In genomic region chr14:74956000-74956279, GRCh38 we compare ENCODE assay signal across 9 cellular contexts. TPM values are rescaled to one million over a fixed set of nuclear protein-coding genes. Genes with fewer than 3 reads are reported as not detected.
DNase-seq lines count a peak whose midpoint lies in the region; ATAC-seq, FAIRE-seq and TF ChIP-seq lines count a peak whose summit lies in the region.
"Had no signal": no experiment of that assay in that cellular context is flagged by ENCODE, and none has a peak within 500 bp of the region (broad histone marks: within the 10 kb centered on the region; RNA-seq: fewer than 3 reads in every experiment).

No MANE protein-coding gene starts in this region.

- intact Hi-C loops in testis (cut with DNase I; ENCODE audit: low total_unique reads): no loop called here

- H3K4me1 ChIP-seq in adipocyte (ENCODE audit: control insufficient read depth, insufficient read depth, low read length): peaks cover 6% of the 10 kb centered on the region
- H3K4me1 ChIP-seq in keratinocyte (ENCODE audit: control insufficient read depth, extremely low read depth, insufficient read depth, low read length): peaks cover 41% of the 10 kb centered on the region
- peaks cover 7% of the 10 kb centered on the region for H3K4me1 ChIP-seq in testis

- H4K20me1 ChIP-seq in keratinocyte (ENCODE audit: control insufficient read depth, extremely low read depth, insufficient read depth, low read length): no peaks in the 10 kb centered on the region

- H3K9me3 Mint-ChIP-seq in activated T-cell treated with anti-CD3 and anti-CD28 coated beads, Interleukin-2, amount 50 U/mL, for 4 hours: no peaks in the 10 kb centered on the region
- H3K9me3 Mint-ChIP-seq in endothelial cell (ENCODE audit: unreplicated experiment): no peaks in the 10 kb centered on the region
- H3K9me3 Mint-ChIP-seq: stimulated activated naive CD8-positive, alpha-beta T cell treated with anti-CD3 and anti-CD28 coated beads, Interleukin-15, Interleukin-2, amounts not matched to agents 100 ng/mL and 50 ng/mL, for 24 hours had no signal

- H3K27ac Mint-ChIP-seq in endothelial cell (ENCODE audit: unreplicated experiment): no peak overlapping the region
- H3K27ac Mint-ChIP-seq: stimulated activated naive CD8-positive, alpha-beta T cell treated with anti-CD3 and anti-CD28 coated beads, Interleukin-15, Interleukin-2, amounts not matched to agents 100 ng/mL and 50 ng/mL, for 24 hours had no signal

- H3K4me3 ChIP-seq in adipocyte (ENCODE audit: low read length) (peak overlapping the region; percentile 75), keratinocyte (ENCODE audit: control insufficient read depth in 2 of 3, extremely low read depth in 1 of 3, insufficient read depth in 2 of 3, low read depth in 1 of 3, low read length in 3 of 3) (peak overlapping the region in 2 of 3 experiments; percentile 72 to 85), testis (peak overlapping the region; percentile 55 to 61)

- no peak for DNase-seq in activated T-cell treated with anti-CD3 and anti-CD28 coated beads, Interleukin-2, amount 50 U/mL, for 4 hours
- DNase-seq in activated T-cell treated with anti-CD3 and anti-CD28 coated beads for 4 hours: no peak
- no peak for DNase-seq in adipocyte (ENCODE audit: low read depth)
- no peak for DNase-seq in keratinocyte (ENCODE audit: low read depth, low spot score)
- no peak for DNase-seq in testis
- no peak for DNase-seq in occipital lobe (lab: John Stamatoyannopoulos, UW)
- DNase-seq in endothelial cell (ENCODE audit: low spot score): no peak
- DNase-seq in DMS53 treated with DMSO at 0.1 percent for 48 hours (lab: John Stamatoyannopoulos, UW; ENCODE audit: unreplicated experiment): no peak

- peaks cover 25% of the 10 kb centered on the region for H3K79me2 ChIP-seq in keratinocyte (ENCODE audit: control insufficient read depth, insufficient read depth, low read length)

- TF ChIP-seq CTCF in keratinocyte (optimal IDR thresholded peaks at IDR 0.05 in 1 of 3, IDR thresholded peaks at IDR 0.05 in 1 of 3, conservative IDR thresholded peaks at IDR 0.05 in 1 of 3; ENCODE audit: extremely low read depth in 1 of 3, insufficient read depth in 2 of 3, low read length in 3 of 3): no peak
- no peak for TF ChIP-seq CTCF in testis (IDR thresholded peaks at IDR 0.05)
- TF ChIP-seq CTCF in endothelial cell (IDR thresholded peaks at IDR 0.05; ENCODE audit: unreplicated experiment): no peak

- H3K4me1 Mint-ChIP-seq in activated T-cell treated with anti-CD3 and anti-CD28 coated beads, Interleukin-2, amount 50 U/mL, for 4 hours (ENCODE audit: low read depth): no peaks in the 10 kb centered on the region
- H3K4me1 Mint-ChIP-seq in endothelial cell (ENCODE audit: unreplicated experiment): peaks cover 3% of the 10 kb centered on the region

- 57 to 69% methylated on average over 6 to 9 of the region's 9 CpGs for WGBS in testis, 2 donors

- H3K36me3 ChIP-seq in adipocyte (ENCODE audit: control insufficient read depth, insufficient read depth, low read length, severe bottlenecking) (no peaks in the 10 kb centered on the region), keratinocyte (ENCODE audit: control insufficient read depth in 2 of 2, extremely low read depth in 1 of 2, insufficient read depth in 2 of 2, low read length in 2 of 2) (peaks cover 3 to 12% of the 10 kb centered on the region in 2 experiments), testis (ENCODE audit: low read depth, missing control alignments) (no peaks in the 10 kb centered on the region)

- no peaks in the 10 kb centered on the region for H3K9me1 ChIP-seq in keratinocyte (ENCODE audit: control insufficient read depth, extremely low read depth, insufficient read depth, low read length)

- peaks cover 8% of the 10 kb centered on the region for H3K27me3 Mint-ChIP-seq in activated T-cell treated with anti-CD3 and anti-CD28 coated beads, Interleukin-2, amount 50 U/mL, for 4 hours (ENCODE audit: low read depth)
- H3K27me3 Mint-ChIP-seq in endothelial cell (ENCODE audit: unreplicated experiment): peaks cover 13% of the 10 kb centered on the region

- H2AFZ ChIP-seq in keratinocyte (ENCODE audit: control insufficient read depth, low read length): no peak overlapping the region

- no peaks in the 10 kb centered on the region for H3K27me3 ChIP-seq in adipocyte (replicated peaks; ENCODE audit: control insufficient read depth, insufficient read depth, low read length)
- H3K27me3 ChIP-seq in keratinocyte (ENCODE audit: control insufficient read depth, extremely low read depth, insufficient read depth, low read length): no peaks in the 10 kb centered on the region
- H3K27me3 ChIP-seq in testis: no peaks in the 10 kb centered on the region

- no peaks in the 10 kb centered on the region for H3K36me3 Mint-ChIP-seq in activated T-cell treated with anti-CD3 and anti-CD28 coated beads, Interleukin-2, amount 50 U/mL, for 4 hours (ENCODE audit: insufficient read depth)
- peaks cover 4% of the 10 kb centered on the region for H3K36me3 Mint-ChIP-seq in endothelial cell (ENCODE audit: low read depth, unreplicated experiment)

- dilution Hi-C loops in keratinocyte (cut with MboI; ENCODE audit: extremely low pct_ligation_motif_present, low sequenced_read_pairs): no loop called here

- FAIRE-seq in keratinocyte (lab: Jason Lieb, UNC): no peak

- H3K27ac ChIP-seq in keratinocyte (ENCODE audit: control insufficient read depth, insufficient read depth, low read length) (no peak overlapping the region), testis (peak overlapping the region in 1 of 2 donors; percentile 36)

- TF ChIP-seq POLR2A in testis (IDR thresholded peaks at IDR 0.05): no peak

- peak overlapping the region; percentile 93 for H3K4me2 ChIP-seq in keratinocyte (ENCODE audit: control insufficient read depth, extremely low read depth, insufficient read depth, low read depth, low read length)

- peak overlapping the region; percentile 22 for H3K4me3 Mint-ChIP-seq in activated T-cell treated with anti-CD3 and anti-CD28 coated beads, Interleukin-2, amount 50 U/mL, for 4 hours
- no peak overlapping the region for H3K4me3 Mint-ChIP-seq in endothelial cell (ENCODE audit: unreplicated experiment)
- H3K4me3 Mint-ChIP-seq: stimulated activated naive CD8-positive, alpha-beta T cell treated with anti-CD3 and anti-CD28 coated beads, Interleukin-15, Interleukin-2, amounts not matched to agents 100 ng/mL and 50 ng/mL, for 24 hours had no signal

- no peaks in the 10 kb centered on the region for H3K9me3 ChIP-seq in adipocyte (ENCODE audit: control insufficient read depth, low read length)
- H3K9me3 ChIP-seq in keratinocyte (ENCODE audit: control insufficient read depth, low read depth, low read length): no peaks in the 10 kb centered on the region
- H3K9me3 ChIP-seq in testis: no peaks in the 10 kb centered on the region

- no peak for ATAC-seq in activated T-cell treated with anti-CD3 and anti-CD28 coated beads, Interleukin-2, amount 50 U/mL, for 4 hours

- no peak overlapping the region for H3K9ac ChIP-seq in adipocyte (ENCODE audit: low read length)
- H3K9ac ChIP-seq in keratinocyte (ENCODE audit: control insufficient read depth, extremely low read depth, insufficient read depth, low read length): no peak overlapping the region

RNA-seq across cellular contexts. Expression of gene PGF, which starts 0.5 kb away (rescaled TPM):
- under 1 TPM; 0.18 to 0.38 (median 0.18) TPM for total RNA-seq in activated T-cell treated with anti-CD3 and anti-CD28 coated beads, Interleukin-2, amount 50 U/mL, for 4 hours
- 16.5 to 19.0 TPM (median 17.5 TPM) in 3 replicates for polyA plus RNA-seq in keratinocyte
- polyA plus RNA-seq in keratinocyte (2011; ENCODE audit: low read depth): 4.3 TPM
- 11.8 and 26.1 TPM in 2 replicates for polyA plus RNA-seq in keratinocyte (2011; cell fraction: cytosol; rRNA removed)
- 15.8 and 22.6 TPM in 2 replicates for polyA plus RNA-seq in keratinocyte (2011; cell fraction: nucleus; rRNA removed)
- polyA plus RNA-seq in keratinocyte (2012; ENCODE audit: low replicate concordance): 21.3 and 25.5 TPM in 2 replicates
- polyA minus RNA-seq in keratinocyte: 8.5 to 14.9 TPM (median 9.4 TPM) in 3 replicates
- 22.3 TPM for polyA minus RNA-seq in keratinocyte (2011; cell fraction: cytosol; rRNA and poly(A)+ RNA removed)
- 9.2 and 10.9 TPM in 2 replicates for polyA minus RNA-seq in keratinocyte (2011; cell fraction: nucleus; rRNA and poly(A)+ RNA removed)
- total RNA-seq in testis: 10 to 100 TPM in 1 of 2 donors, 1 to 10 TPM in 1; 6.5 to 11.5 TPM
- polyA plus RNA-seq in testis (ENCODE audit: insufficient read depth, low read depth, low replicate concordance): 5.4 TPM
- 2.0 TPM for total RNA-seq in occipital lobe
- 6.5 TPM for total RNA-seq in endothelial cell (ENCODE audit: unreplicated experiment)

RNA-seq across cellular contexts. Expression of gene RPS6KL1, which starts 32.9 kb away (rescaled TPM):
- 10 to 100 TPM; 13.2 to 20.7 (median 17.3) TPM for total RNA-seq in activated T-cell treated with anti-CD3 and anti-CD28 coated beads, Interleukin-2, amount 50 U/mL, for 4 hours
- polyA plus RNA-seq in keratinocyte (0.19 to 1.8 TPM (median 0.69 TPM) in 3 replicates), testis (ENCODE audit: insufficient read depth, low read depth, low replicate concordance) (41.8 TPM)
- polyA plus RNA-seq in keratinocyte (2011; ENCODE audit: low read depth): 0.81 TPM
- polyA plus RNA-seq in keratinocyte (2011; cell fraction: cytosol; rRNA removed): 0.38 and 0.49 TPM in 2 replicates
- polyA plus RNA-seq in keratinocyte (2011; cell fraction: nucleus; rRNA removed): 0.78 and 1.0 TPM in 2 replicates
- polyA plus RNA-seq in keratinocyte (2012; ENCODE audit: low replicate concordance): 0.51 and 1.0 TPM in 2 replicates
- 1.2 to 2.6 TPM in 2 of 3 replicates, not detected in the other for polyA minus RNA-seq in keratinocyte
- not detected for polyA minus RNA-seq in keratinocyte (2011; cell fraction: cytosol; rRNA and poly(A)+ RNA removed)
- polyA minus RNA-seq in keratinocyte (2011; cell fraction: nucleus; rRNA and poly(A)+ RNA removed): 0.11 TPM in 1 of 2 replicates, not detected in the other
- total RNA-seq in testis (10 to 100 TPM; 22.5 to 22.9 TPM), occipital lobe (26.5 TPM), endothelial cell (ENCODE audit: unreplicated experiment) (2.3 TPM)

RNA-seq across cellular contexts. Expression of gene EIF2B2, which starts 46.8 kb away (rescaled TPM):
- total RNA-seq in activated T-cell treated with anti-CD3 and anti-CD28 coated beads, Interleukin-2, amount 50 U/mL, for 4 hours: 10 to 100 TPM; 61.2 to 69.4 (median 66.0) TPM
- 112 to 114 TPM (median 113 TPM) in 3 replicates for polyA plus RNA-seq in keratinocyte
- polyA plus RNA-seq in keratinocyte (2011; ENCODE audit: low read depth): 21.6 TPM
- polyA plus RNA-seq in keratinocyte (2011; cell fraction: cytosol; rRNA removed): 98.8 and 122 TPM in 2 replicates
- 81.7 and 85.0 TPM in 2 replicates for polyA plus RNA-seq in keratinocyte (2011; cell fraction: nucleus; rRNA removed)
- 68.5 and 72.2 TPM in 2 replicates for polyA plus RNA-seq in keratinocyte (2012; ENCODE audit: low replicate concordance)
- 51.9 to 58.9 TPM (median 54.6 TPM) in 3 replicates for polyA minus RNA-seq in keratinocyte
- 40.7 TPM for polyA minus RNA-seq in keratinocyte (2011; cell fraction: cytosol; rRNA and poly(A)+ RNA removed)
- polyA minus RNA-seq in keratinocyte (2011; cell fraction: nucleus; rRNA and poly(A)+ RNA removed): 13.5 and 29.6 TPM in 2 replicates
- 10 to 100 TPM; 39.4 to 40.4 TPM for total RNA-seq in testis
- 124 TPM for polyA plus RNA-seq in testis (ENCODE audit: insufficient read depth, low read depth, low replicate concordance)
- 20.3 TPM for total RNA-seq in occipital lobe
- 31.8 TPM for total RNA-seq in endothelial cell (ENCODE audit: unreplicated experiment)
